ENCODE assay signal across 7 cellular contexts in the genomic region with DNA sequence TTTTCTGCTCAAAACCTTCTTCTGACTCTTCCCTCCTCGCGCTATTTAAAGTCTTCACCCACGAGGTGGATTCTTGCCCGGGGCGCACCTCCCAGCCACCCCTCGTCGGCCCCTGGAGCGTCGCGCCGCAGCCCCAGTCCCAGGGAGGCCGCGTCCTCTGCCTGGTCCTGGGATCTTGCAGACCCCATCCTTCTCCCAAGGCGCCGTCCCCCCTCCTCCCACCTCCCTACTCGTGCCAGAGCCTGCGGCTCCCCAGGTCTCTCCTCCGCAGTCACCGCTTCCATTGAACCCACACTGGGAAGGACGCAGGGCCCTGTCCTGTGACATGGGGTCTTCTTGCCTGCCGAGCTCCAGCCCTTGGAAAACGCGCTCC. TPM values are rescaled to one million over a fixed set of nuclear protein-coding genes. Genes with fewer than 3 reads are reported as not detected.
DNase-seq lines count a peak whose midpoint lies in the region; ATAC-seq and TF ChIP-seq lines count a peak whose summit lies in the region.

No MANE protein-coding gene starts in this region.

- H3K4me3 ChIP-seq in heart right ventricle: peak overlapping the region; percentile 52 to 94 (median 78)

- peak overlapping the region; percentile 85 for H3K4me3 Mint-ChIP-seq in activated T-helper 17 cell treated with anti-CD3 and anti-CD28 coated beads, Interleukin-2, amount 50 U/mL, for 72 hours

- peaks cover 0 to 11% (median 0%) of the 10 kb centered on the region in 9 donors for H3K36me3 ChIP-seq in heart right ventricle

- peaks cover 11% of the 10 kb centered on the region for H3K4me1 Mint-ChIP-seq in activated T-helper 17 cell treated with anti-CD3 and anti-CD28 coated beads, Interleukin-2, amount 50 U/mL, for 72 hours

- peaks cover 28% of the 10 kb centered on the region for H3K36me3 Mint-ChIP-seq in activated T-helper 17 cell treated with anti-CD3 and anti-CD28 coated beads, Interleukin-2, amount 50 U/mL, for 72 hours (ENCODE audit: low read depth)

- peak; percentile 30 for ATAC-seq in GM18909 (IDR thresholded peaks at IDR 0.05; ENCODE audit: poor library complexity, unreplicated experiment)
- peak; percentile 15 for ATAC-seq in HG03196 (IDR thresholded peaks at IDR 0.05; ENCODE audit: unreplicated experiment)
- ATAC-seq in activated T-helper 17 cell treated with anti-CD3 and anti-CD28 coated beads, Interleukin-2, amount 50 U/mL, for 72 hours (replicated peaks): no peak
- ATAC-seq in heart right ventricle: peak in 7 of 8 donors; percentile 14 to 66 (median 41)

- 0 to 1% methylated on average over 23 of the region's 23 CpGs for WGBS in heart right ventricle, 2 donors

- no peaks in the 10 kb centered on the region for H3K9me3 Mint-ChIP-seq in activated T-helper 17 cell treated with anti-CD3 and anti-CD28 coated beads, Interleukin-2, amount 50 U/mL, for 72 hours

- no peaks in the 10 kb centered on the region for H3K27me3 Mint-ChIP-seq in activated T-helper 17 cell treated with anti-CD3 and anti-CD28 coated beads, Interleukin-2, amount 50 U/mL, for 72 hours

- H3K9me3 ChIP-seq in heart right ventricle: peaks cover 0 to 35% (median 0%) of the 10 kb centered on the region in 11 donors

- H3K27ac Mint-ChIP-seq in activated T-helper 17 cell treated with anti-CD3 and anti-CD28 coated beads, Interleukin-2, amount 50 U/mL, for 72 hours: peak overlapping the region; percentile 82

- H3K27ac ChIP-seq in heart right ventricle: peak overlapping the region; percentile 81 to 99 (median 96)

- H3K4me1 ChIP-seq in heart right ventricle: peaks cover 3 to 28% (median 17%) of the 10 kb centered on the region in 9 donors

- intact Hi-C loops in heart right ventricle (cut with DNase I): loop anchor here in 4 of 10 donors (1.0 to 10.0 kb wide), 5 partner anchors 39 to 207 kb away; a partner anchor contains a TSS
- intact Hi-C loops in posterior vena cava (cut with DNase I): no loop called here

- no peaks in the 10 kb centered on the region for H3K27me3 ChIP-seq in heart right ventricle

- no peak for TF ChIP-seq CTCF in heart right ventricle (IDR thresholded peaks at IDR 0.05)

- DNase-seq in heart right ventricle (peak in 1 of 2 donors; percentile 21), posterior vena cava (ENCODE audit: low spot score) (peak; percentile 77), NCI-H446 treated with DMSO at 0.1 percent for 48 hours (lab: John Stamatoyannopoulos, UW) (no peak), activated gamma-delta T cell (lab: John Stamatoyannopoulos, UW) (no peak)

RNA-seq across cellular contexts. Expression of a gene that starts 0.5 kb away (rescaled TPM):
- total RNA-seq in activated T-helper 17 cell treated with anti-CD3 and anti-CD28 coated beads, Interleukin-2, amount 50 U/mL, for 72 hours: 10 to 100 TPM; 20.5 to 45.0 TPM
- 10 to 100 TPM; 18.0 to 44.0 (median 32.9) TPM for total RNA-seq in heart right ventricle
- 1 to 10 TPM; 1.8 to 8.6 TPM for polyA plus RNA-seq in heart right ventricle
- total RNA-seq in posterior vena cava: 10 to 100 TPM; 17.4 to 17.8 TPM

RNA-seq across cellular contexts. Expression of a gene that starts 42.1 kb away (rescaled TPM):
- 10 to 100 TPM; 15.1 to 41.6 TPM for total RNA-seq in activated T-helper 17 cell treated with anti-CD3 and anti-CD28 coated beads, Interleukin-2, amount 50 U/mL, for 72 hours
- 10 to 100 TPM; 11.3 to 27.9 (median 20.3) TPM for total RNA-seq in heart right ventricle
- 10 to 100 TPM in 1 of 2 donors, 1 to 10 TPM in 1; 3.0 to 20.5 TPM for polyA plus RNA-seq in heart right ventricle
- 10 to 100 TPM; 11.3 to 16.0 TPM for total RNA-seq in posterior vena cava
